ENCODE assay signal across 26 cellular contexts in genomic region chr3:109831403-109831802, GRCh38.
"Had no signal": no experiment of that assay in that cellular context is flagged by ENCODE, and none has a peak within 500 bp of the region (broad histone marks: within the 10 kb centered on the region; RNA-seq: fewer than 3 reads in every experiment).

No MANE protein-coding gene starts in this region.

- H3K36me3 ChIP-seq: brain microvascular endothelial cell, SJSA1, WERI-Rb-1 had no signal

- H3K27ac Mint-ChIP-seq: activated CD8-positive, alpha-beta T cell treated with anti-CD3 and anti-CD28 coated beads for 36 hours; activated naive CD4-positive, alpha-beta T cell treated with anti-CD3 and anti-CD28 coated beads, Interleukin-2, amount 10 ng/mL, durations not matched to agents 7 days and 5 days; activated naive CD8-positive, alpha-beta T cell treated with anti-CD3 and anti-CD28 coated beads for 36 hours; activated T-cell treated with anti-CD3 and anti-CD28 coated beads, Interleukin-2, amount 50 U/mL, for 72 hours; activated T-helper 2 cell treated with anti-CD3 and anti-CD28 coated beads, Interferon-gamma antibody, Interleukin-2, Interleukin-4, amounts not matched to agents 10 μg/mL and 5 μg/mL and 100 μg/mL, durations not matched to agents 14 hours and 24 hours and 36 hours had no signal

- H3K27me3 Mint-ChIP-seq: activated CD8-positive, alpha-beta T cell treated with anti-CD3 and anti-CD28 coated beads for 36 hours; activated naive CD4-positive, alpha-beta T cell treated with anti-CD3 and anti-CD28 coated beads, Interleukin-2, amount 10 ng/mL, durations not matched to agents 7 days and 5 days; activated naive CD8-positive, alpha-beta T cell treated with anti-CD3 and anti-CD28 coated beads for 36 hours; T-helper 17 cell had no signal

- H3K4me1 Mint-ChIP-seq: activated naive CD4-positive, alpha-beta T cell treated with anti-CD3 and anti-CD28 coated beads, Interleukin-2, amount 10 ng/mL, durations not matched to agents 7 days and 5 days; activated naive CD8-positive, alpha-beta T cell treated with anti-CD3 and anti-CD28 coated beads for 36 hours; T-helper 17 cell had no signal

- H3K9me3 ChIP-seq: SJSA1 had no signal

- H3K36me3 Mint-ChIP-seq: activated naive CD4-positive, alpha-beta T cell treated with anti-CD3 and anti-CD28 coated beads, Interleukin-2, amount 10 ng/mL, durations not matched to agents 7 days and 5 days; activated naive CD8-positive, alpha-beta T cell treated with anti-CD3 and anti-CD28 coated beads for 36 hours had no signal

- FAIRE-seq: RCC 7860 had no signal

- H3K4me3 ChIP-seq: SJSA1 had no signal

- H3K4me3 Mint-ChIP-seq: activated CD8-positive, alpha-beta T cell treated with anti-CD3 and anti-CD28 coated beads for 36 hours; activated naive CD4-positive, alpha-beta T cell treated with anti-CD3 and anti-CD28 coated beads, Interleukin-2, amount 10 ng/mL, durations not matched to agents 7 days and 5 days; activated naive CD8-positive, alpha-beta T cell treated with anti-CD3 and anti-CD28 coated beads for 36 hours; activated T-cell treated with anti-CD3 and anti-CD28 coated beads, Interleukin-2, amount 50 U/mL, for 72 hours; T-helper 17 cell had no signal

- H3K9me3 Mint-ChIP-seq: activated naive CD4-positive, alpha-beta T cell treated with anti-CD3 and anti-CD28 coated beads, Interleukin-2, amount 10 ng/mL, durations not matched to agents 7 days and 5 days; activated T-helper 2 cell treated with anti-CD3 and anti-CD28 coated beads, Interferon-gamma antibody, Interleukin-2, Interleukin-4, amounts not matched to agents 10 μg/mL and 5 μg/mL and 100 μg/mL, durations not matched to agents 14 hours and 24 hours and 36 hours had no signal

- H3K27me3 ChIP-seq: brain microvascular endothelial cell, SJSA1 had no signal

- ATAC-seq: activated CD4-positive, CD25-positive, alpha-beta regulatory T cell treated with anti-CD3 and anti-CD28 coated beads, Interleukin-2, amount 50 U/mL, for 24 hours; activated CD8-positive, alpha-beta T cell treated with anti-CD3 and anti-CD28 coated beads for 36 hours; activated T-cell treated with anti-CD3 and anti-CD28 coated beads, Interleukin-2, amount 50 U/mL, for 72 hours; PC-3; SK-N-SH treated with all-trans-retinoic acid at 6 μM for 48 hours; T-helper 17 cell had no signal

- H3K27ac ChIP-seq: brain microvascular endothelial cell, SJSA1, WERI-Rb-1 had no signal

- DNase-seq: activated CD4-positive, alpha-beta T cell treated with anti-CD3 and anti-CD28 coated beads for 4 hours; activated CD8-positive, alpha-beta memory T cell treated with anti-CD3 and anti-CD28 coated beads, Interleukin-2, amount 50 U/mL, for 4 hours; activated CD8-positive, alpha-beta T cell treated with anti-CD3 and anti-CD28 coated beads for 36 hours; activated gamma-delta T cell treated with Interleukin-2 at 50 U/mL for 16 hours; activated naive CD4-positive, alpha-beta T cell treated with anti-CD3 and anti-CD28 coated beads, Interleukin-2, amount 10 ng/mL, durations not matched to agents 7 days and 5 days; activated naive CD8-positive, alpha-beta T cell treated with anti-CD3 and anti-CD28 coated beads for 36 hours; activated T-cell treated with anti-CD3 and anti-CD28 coated beads, Interleukin-2, amount 50 U/mL, for 72 hours; brain microvascular endothelial cell; cerebellar nuclear complex; Karpas-422; MM.1S; NCI-H1105; NCI-H1436; NCI-H187; NCI-H2081; NCI-H510A treated with DMSO at 0.1 percent for 48 hours; PC-3; SHP77; T-helper 17 cell; T-helper 9 cell; WERI-Rb-1 had no signal

- H3K4me1 ChIP-seq: SJSA1 had no signal
